ENCODE assay signal across 1 cellular context in the genomic region with DNA sequence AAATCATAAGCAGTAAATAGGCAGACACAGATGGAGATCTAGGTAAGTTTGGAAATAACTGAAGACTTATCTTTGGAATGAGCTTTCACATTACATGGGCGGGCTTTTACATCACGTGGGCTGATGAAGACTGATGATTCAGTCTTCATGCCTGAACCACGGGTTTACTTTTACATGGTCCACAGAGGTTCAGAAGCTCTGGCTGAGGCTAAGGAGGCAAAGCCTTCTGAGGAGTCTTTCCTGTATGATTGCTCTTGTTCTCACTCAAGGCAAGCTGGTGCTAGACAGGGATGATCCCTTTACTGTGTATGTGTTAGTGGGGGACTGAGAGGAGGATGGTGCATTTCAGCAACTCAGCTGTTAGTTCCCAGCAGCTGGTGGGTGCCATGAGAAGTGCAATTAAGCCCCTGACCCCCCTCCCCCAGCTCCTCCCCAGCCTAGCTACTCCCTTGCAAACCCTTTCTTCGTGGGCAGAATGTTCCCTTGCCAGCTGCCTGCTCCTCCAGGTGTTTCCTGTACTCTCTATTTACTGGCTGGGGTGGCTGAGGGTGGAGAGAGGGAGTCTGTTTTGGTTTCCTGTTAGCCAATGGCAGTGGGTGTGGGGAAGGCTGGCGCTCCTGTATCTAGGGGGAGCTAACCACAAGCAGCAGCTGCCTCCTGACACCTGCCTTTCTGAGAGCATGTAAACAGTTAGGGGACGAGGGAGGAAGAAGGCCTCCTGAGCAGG.
TF ChIP-seq lines count a peak whose summit lies in the region.

No MANE protein-coding gene starts in this region.

TF ChIP-seq in SK-N-SH treated with all-trans-retinoic acid at 6 μM for 48 hours, 23 proteins besides CTCF, POLR2A, EP300 and RAD21 (continued from another document):
- TF ChIP-seq, protein P1, sequence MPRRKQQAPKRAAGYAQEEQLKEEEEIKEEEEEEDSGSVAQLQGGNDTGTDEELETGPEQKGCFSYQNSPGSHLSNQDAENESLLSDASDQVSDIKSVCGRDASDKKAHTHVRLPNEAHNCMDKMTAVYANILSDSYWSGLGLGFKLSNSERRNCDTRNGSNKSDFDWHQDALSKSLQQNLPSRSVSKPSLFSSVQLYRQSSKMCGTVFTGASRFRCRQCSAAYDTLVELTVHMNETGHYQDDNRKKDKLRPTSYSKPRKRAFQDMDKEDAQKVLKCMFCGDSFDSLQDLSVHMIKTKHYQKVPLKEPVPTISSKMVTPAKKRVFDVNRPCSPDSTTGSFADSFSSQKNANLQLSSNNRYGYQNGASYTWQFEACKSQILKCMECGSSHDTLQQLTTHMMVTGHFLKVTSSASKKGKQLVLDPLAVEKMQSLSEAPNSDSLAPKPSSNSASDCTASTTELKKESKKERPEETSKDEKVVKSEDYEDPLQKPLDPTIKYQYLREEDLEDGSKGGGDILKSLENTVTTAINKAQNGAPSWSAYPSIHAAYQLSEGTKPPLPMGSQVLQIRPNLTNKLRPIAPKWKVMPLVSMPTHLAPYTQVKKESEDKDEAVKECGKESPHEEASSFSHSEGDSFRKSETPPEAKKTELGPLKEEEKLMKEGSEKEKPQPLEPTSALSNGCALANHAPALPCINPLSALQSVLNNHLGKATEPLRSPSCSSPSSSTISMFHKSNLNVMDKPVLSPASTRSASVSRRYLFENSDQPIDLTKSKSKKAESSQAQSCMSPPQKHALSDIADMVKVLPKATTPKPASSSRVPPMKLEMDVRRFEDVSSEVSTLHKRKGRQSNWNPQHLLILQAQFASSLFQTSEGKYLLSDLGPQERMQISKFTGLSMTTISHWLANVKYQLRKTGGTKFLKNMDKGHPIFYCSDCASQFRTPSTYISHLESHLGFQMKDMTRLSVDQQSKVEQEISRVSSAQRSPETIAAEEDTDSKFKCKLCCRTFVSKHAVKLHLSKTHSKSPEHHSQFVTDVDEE (CRISPR knock-in tag; IDR thresholded peaks at IDR 0.05): no peak
- no peak for TF ChIP-seq PPARA (CRISPR knock-in tag; IDR thresholded peaks at IDR 0.05; ENCODE audit: borderline replicate concordance)
- TF ChIP-seq TCF4 (CRISPR knock-in tag; IDR thresholded peaks at IDR 0.05; ENCODE audit: borderline replicate concordance): no peak
- no peak for TF ChIP-seq ZFP3 (CRISPR knock-in tag; IDR thresholded peaks at IDR 0.05)
TF ChIP-seq in SK-N-SH treated with all-trans-retinoic acid at 6 μM for 48 hours: peak in this region for 0.
